In genomic region chr19:18833141-18833476, GRCh38 we compare ENCODE assay signal across 8 cellular contexts. TPM values are rescaled to one million over a fixed set of nuclear protein-coding genes. Genes with fewer than 3 reads are reported as not detected.
DNase-seq lines count a peak whose midpoint lies in the region; ATAC-seq and TF ChIP-seq lines count a peak whose summit lies in the region.

No MANE protein-coding gene starts in this region.

- CTCF ChIA-PET in HEK293T (lab: Yijun Ruan, JAX) = interaction anchor here (1.5 to 2.1 kb wide), 2 partner anchors 8 to 14 kb away, joined by 4 to 6 read pairs; no protein-coding TSS in a partner anchor

- DNase-seq in SJSA1 (ENCODE audit: low read depth in 1 of 2, low spot score in 2 of 2) = no peak
- no peak for DNase-seq in fibroblast of mammary gland (ENCODE audit: low read depth)
- DNase-seq in skeletal muscle cell (ENCODE audit: low read depth) = no peak
- DNase-seq in stimulated activated CD4-positive, alpha-beta T cell treated with anti-CD3 and anti-CD28 coated beads, Interleukin-4, amount 100 ng/mL, for 4 hours = no peak
- DNase-seq in NCI-H2196 (lab: John Stamatoyannopoulos, UW; ENCODE audit: unreplicated experiment) = no peak
- DNase-seq in HuH-7.5 (ENCODE audit: low spot score) = no peak
- no peak for DNase-seq in HEK293T (ENCODE audit: extremely low spot score)

- POLR2A ChIA-PET in HEK293T (lab: Yijun Ruan, JAX) = interaction anchor here (2.0 to 3.9 kb wide), 4 partner anchors 8 to 46 kb away, joined by 8 to 42 read pairs (median 16); no protein-coding TSS in a partner anchor

- H3K9me3 ChIP-seq in SJSA1 (replicated peaks) = no peaks in the 10 kb centered on the region

- H3K36me3 ChIP-seq in SJSA1 = peaks cover 60% of the 10 kb centered on the region

- peak; percentile 2 for ATAC-seq in GM21526 (IDR thresholded peaks at IDR 0.05; ENCODE audit: low FRiP score, unreplicated experiment)

- H3K27ac ChIP-seq in SJSA1 = no peak overlapping the region

- peaks cover 19% of the 10 kb centered on the region for H3K4me1 ChIP-seq in SJSA1 (replicated peaks)

- no peak for TF ChIP-seq CTCF in fibroblast of mammary gland (conservative IDR thresholded peaks at IDR 0.05; ENCODE audit: control insufficient read depth, insufficient read depth, low read depth, low read length)

- H3K4me3 ChIP-seq in SJSA1 (peak overlapping the region; percentile 97), fibroblast of mammary gland (ENCODE audit: control insufficient read depth, low read depth, low read length) (peak overlapping the region; percentile 88), skeletal muscle cell (ENCODE audit: low read depth, low read length) (peak overlapping the region; percentile 79)

- H3K27me3 ChIP-seq in SJSA1 (replicated peaks) = no peaks in the 10 kb centered on the region

TF ChIP-seq in HEK293T, 16 proteins besides CTCF, POLR2A, EP300 and RAD21:
- no peak for TF ChIP-seq TARDBP (IDR thresholded peaks at IDR 0.05)
- no peak for TF ChIP-seq FOXA1 (IDR thresholded peaks at IDR 0.05)
- no peak for TF ChIP-seq NFRKB (IDR thresholded peaks at IDR 0.05)
- no peak for TF ChIP-seq FOXM1 (IDR thresholded peaks at IDR 0.05; ENCODE audit: borderline replicate concordance)
- no peak for TF ChIP-seq L3MBTL2 (conservative IDR thresholded peaks at IDR 0.05)
- no peak for TF ChIP-seq LEF1 (IDR thresholded peaks at IDR 0.05; ENCODE audit: borderline replicate concordance)
- no peak for TF ChIP-seq CTBP1 (IDR thresholded peaks at IDR 0.05; ENCODE audit: borderline replicate concordance)

RNA-seq across cellular contexts. Expression of gene UPF1, which starts 1.4 kb away (rescaled TPM):
- 47.6 and 68.1 TPM in 2 replicates for total RNA-seq in SJSA1 (2014; rRNA removed; shearing (Covaris generic))

RNA-seq across cellular contexts. Expression of gene COMP, which starts 42.0 kb away (rescaled TPM):
- total RNA-seq in SJSA1 (2014; rRNA removed; shearing (Covaris generic)) = not detected in 2 replicates
